ENCODE assay signal across 11 cellular contexts in genomic region chr4:37934609-37935008, GRCh38. TPM values are rescaled to one million over a fixed set of nuclear protein-coding genes. Genes with fewer than 3 reads are reported as not detected.
"Had no signal": no experiment of that assay in that cellular context is flagged by ENCODE, and none has a peak within 500 bp of the region (broad histone marks: within the 10 kb centered on the region; RNA-seq: fewer than 3 reads in every experiment).

No MANE protein-coding gene starts in this region.

- H3K27ac ChIP-seq: HL-60, KMS-11 had no signal

- H2AFZ ChIP-seq: GM23338 had no signal

- DNase-seq: H9, HFFc6, IMR-90, KBM-7 had no signal

- H3K9ac ChIP-seq: KMS-11 had no signal

- ATAC-seq: GM23338, HCT116 had no signal

- H3K4me2 ChIP-seq: GM23338, KMS-11 had no signal

- H3K4me3 ChIP-seq: GM23338 had no signal

- FAIRE-seq: H1, H54 had no signal

RNA-seq across cellular contexts. Expression of gene PTTG2, which starts 25.6 kb away (rescaled TPM):
- total RNA-seq: GM23338, H1, H9, HFFc6, HT1080, IMR-90 had no signal
- polyA plus RNA-seq: H1, IMR-90 had no signal
